In the genomic region with DNA sequence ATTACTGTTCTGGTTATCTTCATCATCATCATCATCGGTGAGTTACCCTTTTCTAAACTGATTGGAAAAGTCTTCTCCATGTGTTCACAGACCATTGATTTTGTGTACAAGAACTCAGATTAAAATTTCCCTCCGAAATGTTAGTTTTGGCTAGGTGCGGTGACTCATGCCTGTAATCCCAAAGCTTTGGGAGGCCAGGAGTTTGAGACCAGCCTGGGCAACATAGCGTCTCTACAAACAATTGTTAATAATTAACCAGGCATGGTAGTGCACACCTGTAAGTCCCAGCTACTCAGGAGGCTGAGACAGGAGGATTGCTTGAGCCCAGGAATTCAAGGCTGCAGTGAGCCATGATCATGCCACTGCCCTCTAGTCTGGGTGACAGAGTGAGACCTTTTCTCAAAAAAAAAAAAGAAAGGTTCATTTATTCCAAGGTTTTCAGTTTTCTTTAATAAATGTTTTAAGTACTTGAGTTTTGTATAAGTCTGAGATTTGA, we compare ENCODE assay signal across 37 cellular contexts.
"Had no signal": no experiment of that assay in that cellular context is flagged by ENCODE, and none has a peak within 500 bp of the region (broad histone marks: within the 10 kb centered on the region; RNA-seq: fewer than 3 reads in every experiment).

No MANE protein-coding gene starts in this region.

- H3K27ac ChIP-seq: cardiac muscle cell, VCaP had no signal

- ATAC-seq: activated CD8-positive, alpha-beta T cell treated with anti-CD3 and anti-CD28 coated beads for 36 hours; activated naive CD8-positive, alpha-beta T cell treated with anti-CD3 and anti-CD28 coated beads, Interleukin-2, amount 50 U/mL, for 24 hours; activated T-cell treated with anti-CD3 and anti-CD28 coated beads, Interleukin-2, amount 50 U/mL, for 4 hours; activated T-cell treated with anti-CD3 and anti-CD28 coated beads, Interleukin-2, amount 50 U/mL, for 72 hours; activated T-helper 17 cell treated with anti-CD3 and anti-CD28 coated beads, Interleukin-2, amount 50 U/mL, for 72 hours had no signal

- FAIRE-seq: bronchial epithelial cell, TTC549 had no signal

- H3K9me3 Mint-ChIP-seq: activated B cell treated with CpG ODN at 0.5 μM for 24 hours; activated CD4-positive, alpha-beta memory T cell treated with anti-CD3 and anti-CD28 coated beads for 36 hours; activated CD4-positive, alpha-beta T cell treated with anti-CD3 and anti-CD28 coated beads, Interleukin-2, amount 10 ng/mL, durations not matched to agents 24 days and 14 days; activated CD8-positive, alpha-beta T cell treated with anti-CD3 and anti-CD28 coated beads for 36 hours; activated naive CD4-positive, alpha-beta T cell treated with anti-CD3 and anti-CD28 coated beads, Interleukin-2, amount 10 ng/mL, durations not matched to agents 7 days and 5 days; activated naive CD4-positive, alpha-beta T cell treated with anti-CD3 and anti-CD28 coated beads, Interleukin-2, amount 50 U/mL, for 24 hours; activated naive CD8-positive, alpha-beta T cell treated with anti-CD3 and anti-CD28 coated beads, Interleukin-2, amount 10 ng/mL, durations not matched to agents 7 days and 5 days; activated naive CD8-positive, alpha-beta T cell treated with anti-CD3 and anti-CD28 coated beads, Interleukin-2, amount 50 U/mL, for 24 hours; activated T-cell treated with anti-CD3 and anti-CD28 coated beads, Interleukin-2, amount 50 U/mL, for 4 hours; activated T-cell treated with anti-CD3 and anti-CD28 coated beads, Interleukin-2, amount 50 U/mL, for 72 hours; activated T-helper 1 cell treated with anti-CD3 and anti-CD28 coated beads, Interleukin-12 subunit alpha, Interleukin-12 subunit beta, Interleukin-2, Interleukin-4 antibody, amounts not matched to agents 30 ng/mL and 10 ng/mL and 1 ng/mL, durations not matched to agents 14 hours and 24 hours and 36 hours; activated T-helper 17 cell treated with anti-CD3 and anti-CD28 coated beads, Interleukin-2, amount 50 U/mL, for 72 hours; brain; central memory CD8-positive, alpha-beta T cell; T-helper 1 cell treated with Interleukin-12 subunit alpha and Interleukin-12 subunit beta and Interleukin-4 antibody, amounts not matched to agents 30 μg/mL and 1 μg/mL, for 36 hours; T-helper 2 cell treated with Interferon-gamma antibody and Interleukin-4, amounts not matched to agents 5 μg/mL and 100 μg/mL, for 36 hours had no signal

- H3K27me3 Mint-ChIP-seq: activated B cell treated with CpG ODN at 0.5 μM for 24 hours; activated CD4-positive, alpha-beta memory T cell treated with anti-CD3 and anti-CD28 coated beads for 36 hours; activated CD4-positive, alpha-beta T cell treated with anti-CD3 and anti-CD28 coated beads, Interleukin-2, amount 10 ng/mL, durations not matched to agents 24 days and 14 days; activated CD8-positive, alpha-beta T cell treated with anti-CD3 and anti-CD28 coated beads for 36 hours; activated naive CD4-positive, alpha-beta T cell treated with anti-CD3 and anti-CD28 coated beads, Interleukin-2, amount 10 ng/mL, durations not matched to agents 7 days and 5 days; activated naive CD4-positive, alpha-beta T cell treated with anti-CD3 and anti-CD28 coated beads, Interleukin-2, amount 50 U/mL, for 24 hours; activated naive CD8-positive, alpha-beta T cell; activated naive CD8-positive, alpha-beta T cell treated with anti-CD3 and anti-CD28 coated beads, Interleukin-2, amount 10 ng/mL, durations not matched to agents 7 days and 5 days; activated naive CD8-positive, alpha-beta T cell treated with anti-CD3 and anti-CD28 coated beads, Interleukin-2, amount 50 U/mL, for 24 hours; activated T-helper 17 cell treated with anti-CD3 and anti-CD28 coated beads, Interleukin-2, amount 50 U/mL, for 72 hours; brain; central memory CD8-positive, alpha-beta T cell had no signal

- DNase-seq: activated B cell treated with CpG ODN at 0.5 μM for 24 hours; activated CD4-positive, alpha-beta memory T cell treated with anti-CD3 and anti-CD28 coated beads for 36 hours; activated CD4-positive, alpha-beta T cell treated with anti-CD3 and anti-CD28 coated beads for 4 hours; activated CD4-positive, alpha-beta T cell treated with anti-CD3 and anti-CD28 coated beads, Interleukin-2, amount 10 ng/mL, durations not matched to agents 24 days and 14 days; activated CD4-positive, alpha-beta T cell treated with anti-CD3 and anti-CD28 coated beads, Interleukin-2, amount 50 U/mL, for 1 hour; activated CD4-positive, alpha-beta T cell treated with anti-CD3 and anti-CD28 coated beads, Interleukin-2, amount 50 U/mL, for 4 hours; activated CD4-positive, CD25-positive, alpha-beta regulatory T cell treated with anti-CD3 and anti-CD28 coated beads, Interleukin-2, amount 50 U/mL, for 72 hours; activated CD8-positive, alpha-beta memory T cell treated with anti-CD3 and anti-CD28 coated beads, Interleukin-2, amount 50 U/mL, for 4 hours; activated CD8-positive, alpha-beta T cell treated with anti-CD3 and anti-CD28 coated beads for 36 hours; activated gamma-delta T cell; activated naive CD4-positive, alpha-beta T cell treated with anti-CD3 and anti-CD28 coated beads, Interleukin-2, amount 10 ng/mL, durations not matched to agents 7 days and 5 days; activated naive CD4-positive, alpha-beta T cell treated with Interleukin-2 at 50 U/mL for 16 hours; activated naive CD8-positive, alpha-beta T cell treated with anti-CD3 and anti-CD28 coated beads, Interleukin-2, amount 10 ng/mL, durations not matched to agents 7 days and 5 days; activated naive CD8-positive, alpha-beta T cell treated with anti-CD3 and anti-CD28 coated beads, Interleukin-2, amount 50 U/mL, for 24 hours; activated T-cell treated with anti-CD3 and anti-CD28 coated beads for 4 hours; activated T-cell treated with anti-CD3 and anti-CD28 coated beads, Interleukin-2, amount 50 U/mL, for 1 hour; activated T-cell treated with anti-CD3 and anti-CD28 coated beads, Interleukin-2, amount 50 U/mL, for 4 hours; activated T-cell treated with anti-CD3 and anti-CD28 coated beads, Interleukin-2, amount 50 U/mL, for 72 hours; amygdala; aorta; caudate nucleus; cerebellar nuclear complex; T-helper 1 cell; T-helper 2 cell; T-helper 9 cell had no signal

- H3K4me3 ChIP-seq: cardiac muscle cell had no signal

- H3K4me3 Mint-ChIP-seq: activated B cell treated with CpG ODN at 0.5 μM for 24 hours; activated CD4-positive, alpha-beta memory T cell treated with anti-CD3 and anti-CD28 coated beads for 36 hours; activated CD4-positive, alpha-beta T cell treated with anti-CD3 and anti-CD28 coated beads, Interleukin-2, amount 10 ng/mL, durations not matched to agents 24 days and 14 days; activated CD8-positive, alpha-beta T cell treated with anti-CD3 and anti-CD28 coated beads for 36 hours; activated naive CD4-positive, alpha-beta T cell treated with anti-CD3 and anti-CD28 coated beads, Interleukin-2, amount 10 ng/mL, durations not matched to agents 7 days and 5 days; activated naive CD4-positive, alpha-beta T cell treated with anti-CD3 and anti-CD28 coated beads, Interleukin-2, amount 50 U/mL, for 24 hours; activated naive CD8-positive, alpha-beta T cell; activated naive CD8-positive, alpha-beta T cell treated with anti-CD3 and anti-CD28 coated beads, Interleukin-2, amount 10 ng/mL, durations not matched to agents 7 days and 5 days; activated naive CD8-positive, alpha-beta T cell treated with anti-CD3 and anti-CD28 coated beads, Interleukin-2, amount 50 U/mL, for 24 hours; activated T-cell treated with anti-CD3 and anti-CD28 coated beads, Interleukin-2, amount 50 U/mL, for 4 hours; activated T-cell treated with anti-CD3 and anti-CD28 coated beads, Interleukin-2, amount 50 U/mL, for 72 hours; activated T-helper 1 cell treated with anti-CD3 and anti-CD28 coated beads, Interleukin-12 subunit alpha, Interleukin-12 subunit beta, Interleukin-2, Interleukin-4 antibody, amounts not matched to agents 30 ng/mL and 10 ng/mL and 1 ng/mL, durations not matched to agents 14 hours and 24 hours and 36 hours; activated T-helper 17 cell treated with anti-CD3 and anti-CD28 coated beads, Interleukin-2, amount 50 U/mL, for 72 hours; brain; central memory CD8-positive, alpha-beta T cell; T-helper 1 cell treated with Interleukin-12 subunit alpha and Interleukin-12 subunit beta and Interleukin-4 antibody, amounts not matched to agents 30 μg/mL and 1 μg/mL, for 36 hours; T-helper 2 cell treated with Interferon-gamma antibody and Interleukin-4, amounts not matched to agents 5 μg/mL and 100 μg/mL, for 36 hours had no signal

- H3K27ac Mint-ChIP-seq: activated B cell treated with CpG ODN at 0.5 μM for 24 hours; activated CD4-positive, alpha-beta memory T cell treated with anti-CD3 and anti-CD28 coated beads for 36 hours; activated CD4-positive, alpha-beta T cell treated with anti-CD3 and anti-CD28 coated beads, Interleukin-2, amount 10 ng/mL, durations not matched to agents 24 days and 14 days; activated CD8-positive, alpha-beta T cell treated with anti-CD3 and anti-CD28 coated beads for 36 hours; activated naive CD4-positive, alpha-beta T cell treated with anti-CD3 and anti-CD28 coated beads, Interleukin-2, amount 10 ng/mL, durations not matched to agents 7 days and 5 days; activated naive CD4-positive, alpha-beta T cell treated with anti-CD3 and anti-CD28 coated beads, Interleukin-2, amount 50 U/mL, for 24 hours; activated naive CD8-positive, alpha-beta T cell; activated naive CD8-positive, alpha-beta T cell treated with anti-CD3 and anti-CD28 coated beads, Interleukin-2, amount 10 ng/mL, durations not matched to agents 7 days and 5 days; activated naive CD8-positive, alpha-beta T cell treated with anti-CD3 and anti-CD28 coated beads, Interleukin-2, amount 50 U/mL, for 24 hours; activated T-cell treated with anti-CD3 and anti-CD28 coated beads, Interleukin-2, amount 50 U/mL, for 72 hours; activated T-helper 1 cell treated with anti-CD3 and anti-CD28 coated beads, Interleukin-12 subunit alpha, Interleukin-12 subunit beta, Interleukin-2, Interleukin-4 antibody, amounts not matched to agents 30 ng/mL and 10 ng/mL and 1 ng/mL, durations not matched to agents 14 hours and 24 hours and 36 hours; activated T-helper 17 cell treated with anti-CD3 and anti-CD28 coated beads, Interleukin-2, amount 50 U/mL, for 72 hours; brain; T-helper 1 cell treated with Interleukin-12 subunit alpha and Interleukin-12 subunit beta and Interleukin-4 antibody, amounts not matched to agents 30 μg/mL and 1 μg/mL, for 36 hours; T-helper 2 cell treated with Interferon-gamma antibody and Interleukin-4, amounts not matched to agents 5 μg/mL and 100 μg/mL, for 36 hours had no signal

- H3K27me3 ChIP-seq: cardiac muscle cell had no signal
